In genomic region chr5:155027993-155028629, GRCh38 we compare ENCODE assay signal across 12 cellular contexts. TPM values are rescaled to one million over a fixed set of nuclear protein-coding genes. Genes with fewer than 3 reads are reported as not detected.
A peak's percentile ranks its signal among the peaks of the same experiment; 100 is the strongest.
DNase-seq lines count a peak whose midpoint lies in the region; ATAC-seq and TF ChIP-seq lines count a peak whose summit lies in the region.
"Had no signal": no experiment of that assay in that cellular context is flagged by ENCODE, and none has a peak within 500 bp of the region (broad histone marks: within the 10 kb centered on the region; RNA-seq: fewer than 3 reads in every experiment).

No MANE protein-coding gene starts in this region.

- H3K4me1 ChIP-seq in Caco-2, result no peaks in the 10 kb centered on the region
- peaks cover 15% of the 10 kb centered on the region for H3K4me1 ChIP-seq in OCI-LY3 (ENCODE audit: low read length)
- H3K4me1 ChIP-seq: vagina had no signal

- H3K9me3 ChIP-seq in Caco-2 (no peaks in the 10 kb centered on the region), OCI-LY3 (ENCODE audit: insufficient read depth, low read length) (no peaks in the 10 kb centered on the region)
- H3K9me3 ChIP-seq: vagina had no signal

- ATAC-seq in GM18870 (IDR thresholded peaks at IDR 0.05; ENCODE audit: unreplicated experiment) (peak; percentile 58), GM21423 (IDR thresholded peaks at IDR 0.05; ENCODE audit: unreplicated experiment) (no peak), GM21528 (IDR thresholded peaks at IDR 0.05; ENCODE audit: low FRiP score, unreplicated experiment) (no peak), GM21717 (IDR thresholded peaks at IDR 0.05; ENCODE audit: unreplicated experiment) (no peak)

- CTCF ChIA-PET in Caco-2 (lab: Charles Lee), result interaction anchor here (0.6 to 2.6 kb wide), 2 partner anchors 56 to 75 kb away, joined by 3 to 21 read pairs; no protein-coding TSS in a partner anchor

- H3K9me3 Mint-ChIP-seq in Caco-2 (ENCODE audit: unreplicated experiment), result no peaks in the 10 kb centered on the region

- BruUV-seq in Caco-2 (replicated peaks; lab: Mats Ljungman, UMichigan), result no TSS peak

- no peaks in the 10 kb centered on the region for H3K36me3 ChIP-seq in Caco-2 (ENCODE audit: control insufficient read depth, insufficient read depth, low read length)
- no peaks in the 10 kb centered on the region for H3K36me3 ChIP-seq in OCI-LY3 (replicated peaks; ENCODE audit: low read depth, low read length)
- H3K36me3 ChIP-seq: vagina had no signal

- intact Hi-C loops in Caco-2 (cut with micrococcal nuclease; ENCODE audit: unreplicated experiment), result loop anchor here (1.0 kb wide), 2 partner anchors 56 to 83 kb away; no protein-coding TSS in a partner anchor

- H3K27ac Mint-ChIP-seq in Caco-2 (ENCODE audit: unreplicated experiment), result no peak overlapping the region

- no peaks in the 10 kb centered on the region for H3K4me1 Mint-ChIP-seq in Caco-2 (ENCODE audit: low read depth, unreplicated experiment)

- DNase-seq in Caco-2, result peak in 1 of 2 experiments; percentile 48
- no peak for DNase-seq in fibroblast of the aortic adventitia (ENCODE audit: low read depth)
- DNase-seq in medulla oblongata (ENCODE audit: extremely low spot score), result no peak
- DNase-seq: effector memory CD4-positive, alpha-beta T cell; NCI-H1436 treated with DMSO at 0.1 percent for 48 hours; T-helper 9 cell had no signal

- H3K4me3 ChIP-seq in Caco-2 (ENCODE audit: low read depth, low read length) (no peak overlapping the region), OCI-LY3 (ENCODE audit: low read length) (no peak overlapping the region), fibroblast of the aortic adventitia (ENCODE audit: low read depth, low read length) (no peak overlapping the region)
- H3K4me3 ChIP-seq: vagina had no signal

- no peaks in the 10 kb centered on the region for H4K20me1 ChIP-seq in OCI-LY3 (ENCODE audit: insufficient read depth, low read length)

- POLR2A ChIA-PET in Caco-2 (lab: Charles Lee), result no interaction called here

- H3K27ac ChIP-seq in OCI-LY3 (ENCODE audit: low read length), result no peak overlapping the region
- H3K27ac ChIP-seq: vagina had no signal

- no peaks in the 10 kb centered on the region for H3K36me3 Mint-ChIP-seq in Caco-2 (ENCODE audit: insufficient read depth, unreplicated experiment)

- TF ChIP-seq CTCF in Caco-2 (IDR thresholded peaks at IDR 0.05; ENCODE audit: insufficient read depth in 1 of 2, low read depth in 1 of 2, low read length in 1 of 2, severe bottlenecking in 1 of 2, unreplicated experiment in 1 of 2) (peak; percentile 33 to 65), OCI-LY3 (IDR thresholded peaks at IDR 0.05; ENCODE audit: low read depth, low read length) (peak; percentile 52), fibroblast of the aortic adventitia (IDR thresholded peaks at IDR 0.05; ENCODE audit: insufficient read depth, low read length) (peak; percentile 12)

- H3K9ac ChIP-seq in OCI-LY3 (ENCODE audit: low read length), result no peak overlapping the region

- 0 out of 2 replicates have a peak overlapping the region, but pooled peaks have one; percentile 1 for H3K4me2 ChIP-seq in OCI-LY3 (ENCODE audit: low read length)

- no peak overlapping the region for H3K4me3 Mint-ChIP-seq in Caco-2 (ENCODE audit: unreplicated experiment)

- H3K27me3 Mint-ChIP-seq in Caco-2 (ENCODE audit: insufficient read depth, unreplicated experiment), result peaks cover 7% of the 10 kb centered on the region

- H2AFZ ChIP-seq in OCI-LY3 (ENCODE audit: low read depth, low read length), result no peak overlapping the region

- no peaks in the 10 kb centered on the region for H3K79me2 ChIP-seq in OCI-LY3 (ENCODE audit: low read length)

- peaks cover under 1% of the 10 kb centered on the region; the same call in 1 of the 2 replicates for H3K27me3 ChIP-seq in Caco-2 (replicated peaks; ENCODE audit: control insufficient read depth, insufficient read depth, low read length)
- H3K27me3 ChIP-seq in OCI-LY3 (ENCODE audit: low read depth, low read length), result no peaks in the 10 kb centered on the region
- H3K27me3 ChIP-seq: vagina had no signal

RNA-seq across cellular contexts. Expression of gene KIF4B, which starts 14.6 kb away (rescaled TPM):
- total RNA-seq in Caco-2 (2022) (0.14 TPM in 2 replicates), fibroblast of the aortic adventitia (ENCODE audit: low replicate concordance) (not detected in 2 replicates)
- total RNA-seq: vagina had no signal
